Comparison of ENCODE assay signal across 2 cellular contexts in genomic region chr14:24059841-24060388, GRCh38.
TF ChIP-seq lines count a peak whose summit lies in the region.

No MANE protein-coding gene starts in this region.

TF ChIP-seq in HEK293, 187 proteins besides CTCF, POLR2A, EP300 and RAD21:
- TF ChIP-seq ZIC2 (tag by site-specific recombination; IDR thresholded peaks at IDR 0.05), result peak; percentile 64
- TF ChIP-seq ZNF530 (tag by site-specific recombination; IDR thresholded peaks at IDR 0.05; ENCODE audit: low read depth), result no peak
- TF ChIP-seq ZNF514 (tag by site-specific recombination; IDR thresholded peaks at IDR 0.05), result no peak

TF ChIP-seq in HepG2, 621 proteins besides CTCF, POLR2A, EP300 and RAD21 (continues in another document):
- TF ChIP-seq ZNF30 (CRISPR knock-in tag; IDR thresholded peaks at IDR 0.05) (peak; percentile 82; the same call in 1 of the 2 replicates), ETS1 (CRISPR knock-in tag; IDR thresholded peaks at IDR 0.05) (no peak), PPARG (CRISPR knock-in tag; conservative IDR thresholded peaks at IDR 0.05) (no peak), MEF2D (CRISPR knock-in tag; IDR thresholded peaks at IDR 0.05) (no peak), MED8 (CRISPR knock-in tag; IDR thresholded peaks at IDR 0.05; ENCODE audit: insufficient replicate concordance) (peak; percentile 36), FOXA3 (CRISPR knock-in tag; IDR thresholded peaks at IDR 0.05) (no peak), ZFP37 (CRISPR knock-in tag; IDR thresholded peaks at IDR 0.05; ENCODE audit: borderline replicate concordance) (no peak), PLSCR1 (CRISPR knock-in tag; IDR thresholded peaks at IDR 0.05; ENCODE audit: borderline replicate concordance) (no peak), CHD2 (IDR thresholded peaks at IDR 0.05; ENCODE audit: low read depth, low read length) (no peak), NCOA1 (CRISPR knock-in tag; IDR thresholded peaks at IDR 0.05) (no peak), NR3C1 (CRISPR knock-in tag; IDR thresholded peaks at IDR 0.05) (no peak), ISX (CRISPR knock-in tag; conservative IDR thresholded peaks at IDR 0.05) (no peak), FOXC1 (CRISPR knock-in tag; IDR thresholded peaks at IDR 0.05; ENCODE audit: borderline replicate concordance) (0 out of 2 replicates have a peak, but pooled peaks have one; percentile 5), FUBP1 (CRISPR knock-in tag; IDR thresholded peaks at IDR 0.05; ENCODE audit: borderline replicate concordance) (no peak), ZNF772 (CRISPR knock-in tag; IDR thresholded peaks at IDR 0.05) (no peak), ZNF256 (CRISPR knock-in tag; conservative IDR thresholded peaks at IDR 0.05) (no peak), TCF7L2 (IDR thresholded peaks at IDR 0.05; ENCODE audit: low read depth, low read length) (no peak), FIP1L1 (IDR thresholded peaks at IDR 0.05; ENCODE audit: borderline replicate concordance, insufficient read depth, low read depth, low read length) (no peak), THAP7 (CRISPR knock-in tag; IDR thresholded peaks at IDR 0.05) (no peak), ZNF143 (CRISPR knock-in tag; IDR thresholded peaks at IDR 0.05) (no peak), FOXP1 (IDR thresholded peaks at IDR 0.05) (no peak), FOXP1 (CRISPR knock-in tag; IDR thresholded peaks at IDR 0.05) (no peak)
- TF ChIP-seq, protein P1, sequence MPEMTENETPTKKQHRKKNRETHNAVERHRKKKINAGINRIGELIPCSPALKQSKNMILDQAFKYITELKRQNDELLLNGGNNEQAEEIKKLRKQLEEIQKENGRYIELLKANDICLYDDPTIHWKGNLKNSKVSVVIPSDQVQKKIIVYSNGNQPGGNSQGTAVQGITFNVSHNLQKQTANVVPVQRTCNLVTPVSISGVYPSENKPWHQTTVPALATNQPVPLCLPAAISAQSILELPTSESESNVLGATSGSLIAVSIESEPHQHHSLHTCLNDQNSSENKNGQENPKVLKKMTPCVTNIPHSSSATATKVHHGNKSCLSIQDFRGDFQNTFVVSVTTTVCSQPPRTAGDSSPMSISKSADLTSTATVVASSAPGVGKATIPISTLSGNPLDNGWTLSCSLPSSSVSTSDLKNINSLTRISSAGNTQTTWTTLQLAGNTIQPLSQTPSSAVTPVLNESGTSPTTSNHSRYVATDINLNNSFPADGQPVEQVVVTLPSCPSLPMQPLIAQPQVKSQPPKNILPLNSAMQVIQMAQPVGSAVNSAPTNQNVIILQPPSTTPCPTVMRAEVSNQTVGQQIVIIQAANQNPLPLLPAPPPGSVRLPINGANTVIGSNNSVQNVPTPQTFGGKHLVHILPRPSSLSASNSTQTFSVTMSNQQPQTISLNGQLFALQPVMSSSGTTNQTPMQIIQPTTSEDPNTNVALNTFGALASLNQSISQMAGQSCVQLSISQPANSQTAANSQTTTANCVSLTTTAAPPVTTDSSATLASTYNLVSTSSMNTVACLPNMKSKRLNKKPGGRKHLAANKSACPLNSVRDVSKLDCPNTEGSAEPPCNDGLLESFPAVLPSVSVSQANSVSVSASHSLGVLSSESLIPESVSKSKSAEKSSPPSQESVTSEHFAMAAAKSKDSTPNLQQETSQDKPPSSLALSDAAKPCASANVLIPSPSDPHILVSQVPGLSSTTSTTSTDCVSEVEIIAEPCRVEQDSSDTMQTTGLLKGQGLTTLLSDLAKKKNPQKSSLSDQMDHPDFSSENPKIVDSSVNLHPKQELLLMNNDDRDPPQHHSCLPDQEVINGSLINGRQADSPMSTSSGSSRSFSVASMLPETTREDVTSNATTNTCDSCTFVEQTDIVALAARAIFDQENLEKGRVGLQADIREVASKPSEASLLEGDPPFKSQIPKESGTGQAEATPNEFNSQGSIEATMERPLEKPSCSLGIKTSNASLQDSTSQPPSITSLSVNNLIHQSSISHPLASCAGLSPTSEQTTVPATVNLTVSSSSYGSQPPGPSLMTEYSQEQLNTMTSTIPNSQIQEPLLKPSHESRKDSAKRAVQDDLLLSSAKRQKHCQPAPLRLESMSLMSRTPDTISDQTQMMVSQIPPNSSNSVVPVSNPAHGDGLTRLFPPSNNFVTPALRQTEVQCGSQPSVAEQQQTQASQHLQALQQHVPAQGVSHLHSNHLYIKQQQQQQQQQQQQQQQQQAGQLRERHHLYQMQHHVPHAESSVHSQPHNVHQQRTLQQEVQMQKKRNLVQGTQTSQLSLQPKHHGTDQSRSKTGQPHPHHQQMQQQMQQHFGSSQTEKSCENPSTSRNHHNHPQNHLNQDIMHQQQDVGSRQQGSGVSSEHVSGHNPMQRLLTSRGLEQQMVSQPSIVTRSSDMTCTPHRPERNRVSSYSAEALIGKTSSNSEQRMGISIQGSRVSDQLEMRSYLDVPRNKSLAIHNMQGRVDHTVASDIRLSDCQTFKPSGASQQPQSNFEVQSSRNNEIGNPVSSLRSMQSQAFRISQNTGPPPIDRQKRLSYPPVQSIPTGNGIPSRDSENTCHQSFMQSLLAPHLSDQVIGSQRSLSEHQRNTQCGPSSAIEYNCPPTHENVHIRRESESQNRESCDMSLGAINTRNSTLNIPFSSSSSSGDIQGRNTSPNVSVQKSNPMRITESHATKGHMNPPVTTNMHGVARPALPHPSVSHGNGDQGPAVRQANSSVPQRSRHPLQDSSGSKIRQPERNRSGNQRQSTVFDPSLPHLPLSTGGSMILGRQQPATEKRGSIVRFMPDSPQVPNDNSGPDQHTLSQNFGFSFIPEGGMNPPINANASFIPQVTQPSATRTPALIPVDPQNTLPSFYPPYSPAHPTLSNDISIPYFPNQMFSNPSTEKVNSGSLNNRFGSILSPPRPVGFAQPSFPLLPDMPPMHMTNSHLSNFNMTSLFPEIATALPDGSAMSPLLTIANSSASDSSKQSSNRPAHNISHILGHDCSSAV (CRISPR knock-in tag; IDR thresholded peaks at IDR 0.05; ENCODE audit: borderline replicate concordance), result no peak
- TF ChIP-seq, protein P2, sequence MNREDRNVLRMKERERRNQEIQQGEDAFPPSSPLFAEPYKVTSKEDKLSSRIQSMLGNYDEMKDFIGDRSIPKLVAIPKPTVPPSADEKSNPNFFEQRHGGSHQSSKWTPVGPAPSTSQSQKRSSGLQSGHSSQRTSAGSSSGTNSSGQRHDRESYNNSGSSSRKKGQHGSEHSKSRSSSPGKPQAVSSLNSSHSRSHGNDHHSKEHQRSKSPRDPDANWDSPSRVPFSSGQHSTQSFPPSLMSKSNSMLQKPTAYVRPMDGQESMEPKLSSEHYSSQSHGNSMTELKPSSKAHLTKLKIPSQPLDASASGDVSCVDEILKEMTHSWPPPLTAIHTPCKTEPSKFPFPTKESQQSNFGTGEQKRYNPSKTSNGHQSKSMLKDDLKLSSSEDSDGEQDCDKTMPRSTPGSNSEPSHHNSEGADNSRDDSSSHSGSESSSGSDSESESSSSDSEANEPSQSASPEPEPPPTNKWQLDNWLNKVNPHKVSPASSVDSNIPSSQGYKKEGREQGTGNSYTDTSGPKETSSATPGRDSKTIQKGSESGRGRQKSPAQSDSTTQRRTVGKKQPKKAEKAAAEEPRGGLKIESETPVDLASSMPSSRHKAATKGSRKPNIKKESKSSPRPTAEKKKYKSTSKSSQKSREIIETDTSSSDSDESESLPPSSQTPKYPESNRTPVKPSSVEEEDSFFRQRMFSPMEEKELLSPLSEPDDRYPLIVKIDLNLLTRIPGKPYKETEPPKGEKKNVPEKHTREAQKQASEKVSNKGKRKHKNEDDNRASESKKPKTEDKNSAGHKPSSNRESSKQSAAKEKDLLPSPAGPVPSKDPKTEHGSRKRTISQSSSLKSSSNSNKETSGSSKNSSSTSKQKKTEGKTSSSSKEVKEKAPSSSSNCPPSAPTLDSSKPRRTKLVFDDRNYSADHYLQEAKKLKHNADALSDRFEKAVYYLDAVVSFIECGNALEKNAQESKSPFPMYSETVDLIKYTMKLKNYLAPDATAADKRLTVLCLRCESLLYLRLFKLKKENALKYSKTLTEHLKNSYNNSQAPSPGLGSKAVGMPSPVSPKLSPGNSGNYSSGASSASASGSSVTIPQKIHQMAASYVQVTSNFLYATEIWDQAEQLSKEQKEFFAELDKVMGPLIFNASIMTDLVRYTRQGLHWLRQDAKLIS (CRISPR knock-in tag; IDR thresholded peaks at IDR 0.05), result no peak
- TF ChIP-seq, protein P3, sequence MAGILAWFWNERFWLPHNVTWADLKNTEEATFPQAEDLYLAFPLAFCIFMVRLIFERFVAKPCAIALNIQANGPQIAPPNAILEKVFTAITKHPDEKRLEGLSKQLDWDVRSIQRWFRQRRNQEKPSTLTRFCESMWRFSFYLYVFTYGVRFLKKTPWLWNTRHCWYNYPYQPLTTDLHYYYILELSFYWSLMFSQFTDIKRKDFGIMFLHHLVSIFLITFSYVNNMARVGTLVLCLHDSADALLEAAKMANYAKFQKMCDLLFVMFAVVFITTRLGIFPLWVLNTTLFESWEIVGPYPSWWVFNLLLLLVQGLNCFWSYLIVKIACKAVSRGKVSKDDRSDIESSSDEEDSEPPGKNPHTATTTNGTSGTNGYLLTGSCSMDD (CRISPR knock-in tag; IDR thresholded peaks at IDR 0.05), result no peak
- TF ChIP-seq, protein P4, sequence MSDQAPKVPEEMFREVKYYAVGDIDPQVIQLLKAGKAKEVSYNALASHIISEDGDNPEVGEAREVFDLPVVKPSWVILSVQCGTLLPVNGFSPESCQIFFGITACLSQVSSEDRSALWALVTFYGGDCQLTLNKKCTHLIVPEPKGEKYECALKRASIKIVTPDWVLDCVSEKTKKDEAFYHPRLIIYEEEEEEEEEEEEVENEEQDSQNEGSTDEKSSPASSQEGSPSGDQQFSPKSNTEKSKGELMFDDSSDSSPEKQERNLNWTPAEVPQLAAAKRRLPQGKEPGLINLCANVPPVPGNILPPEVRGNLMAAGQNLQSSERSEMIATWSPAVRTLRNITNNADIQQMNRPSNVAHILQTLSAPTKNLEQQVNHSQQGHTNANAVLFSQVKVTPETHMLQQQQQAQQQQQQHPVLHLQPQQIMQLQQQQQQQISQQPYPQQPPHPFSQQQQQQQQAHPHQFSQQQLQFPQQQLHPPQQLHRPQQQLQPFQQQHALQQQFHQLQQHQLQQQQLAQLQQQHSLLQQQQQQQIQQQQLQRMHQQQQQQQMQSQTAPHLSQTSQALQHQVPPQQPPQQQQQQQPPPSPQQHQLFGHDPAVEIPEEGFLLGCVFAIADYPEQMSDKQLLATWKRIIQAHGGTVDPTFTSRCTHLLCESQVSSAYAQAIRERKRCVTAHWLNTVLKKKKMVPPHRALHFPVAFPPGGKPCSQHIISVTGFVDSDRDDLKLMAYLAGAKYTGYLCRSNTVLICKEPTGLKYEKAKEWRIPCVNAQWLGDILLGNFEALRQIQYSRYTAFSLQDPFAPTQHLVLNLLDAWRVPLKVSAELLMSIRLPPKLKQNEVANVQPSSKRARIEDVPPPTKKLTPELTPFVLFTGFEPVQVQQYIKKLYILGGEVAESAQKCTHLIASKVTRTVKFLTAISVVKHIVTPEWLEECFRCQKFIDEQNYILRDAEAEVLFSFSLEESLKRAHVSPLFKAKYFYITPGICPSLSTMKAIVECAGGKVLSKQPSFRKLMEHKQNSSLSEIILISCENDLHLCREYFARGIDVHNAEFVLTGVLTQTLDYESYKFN (CRISPR knock-in tag; conservative IDR thresholded peaks at IDR 0.05), result no peak
- TF ChIP-seq, protein P5, sequence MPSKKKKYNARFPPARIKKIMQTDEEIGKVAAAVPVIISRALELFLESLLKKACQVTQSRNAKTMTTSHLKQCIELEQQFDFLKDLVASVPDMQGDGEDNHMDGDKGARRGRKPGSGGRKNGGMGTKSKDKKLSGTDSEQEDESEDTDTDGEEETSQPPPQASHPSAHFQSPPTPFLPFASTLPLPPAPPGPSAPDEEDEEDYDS (CRISPR knock-in tag; IDR thresholded peaks at IDR 0.05), result no peak
- TF ChIP-seq, protein P6, sequence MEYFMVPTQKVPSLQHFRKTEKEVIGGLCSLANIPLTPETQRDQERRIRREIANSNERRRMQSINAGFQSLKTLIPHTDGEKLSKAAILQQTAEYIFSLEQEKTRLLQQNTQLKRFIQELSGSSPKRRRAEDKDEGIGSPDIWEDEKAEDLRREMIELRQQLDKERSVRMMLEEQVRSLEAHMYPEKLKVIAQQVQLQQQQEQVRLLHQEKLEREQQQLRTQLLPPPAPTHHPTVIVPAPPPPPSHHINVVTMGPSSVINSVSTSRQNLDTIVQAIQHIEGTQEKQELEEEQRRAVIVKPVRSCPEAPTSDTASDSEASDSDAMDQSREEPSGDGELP (IDR thresholded peaks at IDR 0.05; ENCODE audit: borderline replicate concordance, low read depth), result no peak
